In genomic region chr21:36689324-36689723, GRCh38 we compare ENCODE assay signal across 19 cellular contexts. TPM values are rescaled to one million over a fixed set of nuclear protein-coding genes. Genes with fewer than 3 reads are reported as not detected.
DNase-seq lines count a peak whose midpoint lies in the region; ATAC-seq and TF ChIP-seq lines count a peak whose summit lies in the region.
"Had no signal": no experiment of that assay in that cellular context is flagged by ENCODE, and none has a peak within 500 bp of the region (broad histone marks: within the 10 kb centered on the region; RNA-seq: fewer than 3 reads in every experiment).

No MANE protein-coding gene starts in this region.

- H2AFZ ChIP-seq in osteoblast (ENCODE audit: low read length) = no peak overlapping the region
- H2AFZ ChIP-seq: GM23248 had no signal

- TF ChIP-seq POLR2A in esophagus squamous epithelium (IDR thresholded peaks at IDR 0.05) = peak in 1 of 4 donors; percentile 34

- 51% methylated on average over 7 of the region's 7 CpGs for WGBS in esophagus squamous epithelium, 2 donors

- intact Hi-C loops in esophagus squamous epithelium (cut with DNase I) = no loop called here
- intact Hi-C loops in posterior cingulate gyrus (cut with DNase I) = no loop called here

- peak overlapping the region; percentile 35 to 96 (median 67) for H3K27ac ChIP-seq in esophagus squamous epithelium
- H3K27ac ChIP-seq in osteoblast (ENCODE audit: low read depth, low read length) = no peak overlapping the region
- H3K27ac ChIP-seq: C4-2B, GM23248, HL-60 had no signal

- DNase-seq in NCI-H526 (lab: John Stamatoyannopoulos, UW) = peak; percentile 50 to 56
- no peak for DNase-seq in esophagus squamous epithelium (lab: John Stamatoyannopoulos, UW)
- peak; percentile 62 for DNase-seq in osteoblast (ENCODE audit: insufficient read length, low spot score, missing footprints)
- no peak for DNase-seq in posterior cingulate gyrus
- DNase-seq: ACHN; AML-193; Caco-2; CD4-positive, alpha-beta T cell; GM23248; HCEC 1CT; HFFc6; IMR-90 had no signal

- H3K9me3 ChIP-seq in esophagus squamous epithelium (no peaks in the 10 kb centered on the region), osteoblast (ENCODE audit: low read depth, low read length) (no peaks in the 10 kb centered on the region)
- H3K9me3 ChIP-seq: Caco-2 had no signal

- no peaks in the 10 kb centered on the region for H4K20me1 ChIP-seq in osteoblast (ENCODE audit: insufficient read depth, low read length)

- H3K27me3 ChIP-seq in esophagus squamous epithelium = peaks cover 0 to 100% (median 19%) of the 10 kb centered on the region in 4 donors
- H3K27me3 ChIP-seq in osteoblast (ENCODE audit: insufficient read depth, low read length) = peaks cover 45% of the 10 kb centered on the region

- H3K36me3 ChIP-seq in esophagus squamous epithelium (no peaks in the 10 kb centered on the region), osteoblast (ENCODE audit: insufficient read depth, low read length) (no peaks in the 10 kb centered on the region)

- H3K4me2 ChIP-seq in osteoblast (ENCODE audit: insufficient read depth, low read length) = no peak overlapping the region

- peaks cover 0 to 71% (median 15%) of the 10 kb centered on the region in 3 donors for H3K4me1 ChIP-seq in esophagus squamous epithelium
- no peaks in the 10 kb centered on the region for H3K4me1 ChIP-seq in osteoblast (ENCODE audit: insufficient read depth, low read length)
- H3K4me1 ChIP-seq: Caco-2 had no signal

- H3K4me3 ChIP-seq in esophagus squamous epithelium (no peak overlapping the region), osteoblast (ENCODE audit: insufficient read depth, low read length) (no peak overlapping the region)
- H3K4me3 ChIP-seq: GM23248, K562 had no signal

- H3K79me2 ChIP-seq in osteoblast (ENCODE audit: insufficient read depth, low read length) = no peaks in the 10 kb centered on the region

- TF ChIP-seq CTCF in esophagus squamous epithelium (IDR thresholded peaks at IDR 0.05) (no peak), osteoblast (IDR thresholded peaks at IDR 0.05; ENCODE audit: extremely low read depth, low read depth, low read length) (no peak)

- ATAC-seq in GM19025 (IDR thresholded peaks at IDR 0.05; ENCODE audit: low read depth, unreplicated experiment) = peak; percentile 60
- ATAC-seq in GM18909 (IDR thresholded peaks at IDR 0.05; ENCODE audit: poor library complexity, unreplicated experiment) = no peak
- no peak for ATAC-seq in GM21737 (IDR thresholded peaks at IDR 0.05; ENCODE audit: unreplicated experiment)
- no peak for ATAC-seq in HG02840 (IDR thresholded peaks at IDR 0.05; ENCODE audit: low FRiP score, unreplicated experiment)
- ATAC-seq: K562 had no signal

RNA-seq across cellular contexts. Expression of gene SIM2, which starts 9.6 kb away (rescaled TPM):
- 10 to 100 TPM; 20.3 to 49.4 (median 29.9) TPM for total RNA-seq in esophagus squamous epithelium
- 2.7 and 3.6 TPM in 2 replicates for total RNA-seq in osteoblast
- total RNA-seq: CD4-positive, alpha-beta T cell; GM23248; HFFc6 had no signal

Comparison
In these comparisons a context has a peak if more than half of its experiments do, and no peak if none do; other contexts are left out.
1. DNase-seq: peak in NCI-H526 (2 of 2) and osteoblast (single experiment); none in esophagus squamous epithelium (single experiment) and posterior cingulate gyrus (0 of 10).